In genomic region chr16:47872228-47872627, GRCh38 we compare ENCODE assay signal across 27 cellular contexts.
"Had no signal": no experiment of that assay in that cellular context is flagged by ENCODE, and none has a peak within 500 bp of the region (broad histone marks: within the 10 kb centered on the region; RNA-seq: fewer than 3 reads in every experiment).

No MANE protein-coding gene starts in this region.

- H3K9me3 Mint-ChIP-seq: activated CD4-positive, alpha-beta T cell treated with anti-CD3 and anti-CD28 coated beads, Interleukin-2, amount 10 ng/mL, durations not matched to agents 7 days and 5 days had no signal

- H3K36me3 Mint-ChIP-seq: activated CD4-positive, alpha-beta memory T cell treated with anti-CD3 and anti-CD28 coated beads for 36 hours; activated naive CD4-positive, alpha-beta T cell treated with anti-CD3 and anti-CD28 coated beads, Interleukin-2, amount 10 ng/mL, durations not matched to agents 7 days and 5 days; activated naive CD8-positive, alpha-beta T cell treated with anti-CD3 and anti-CD28 coated beads for 36 hours had no signal

- H3K27ac ChIP-seq: brain microvascular endothelial cell, RWPE1, VCaP had no signal

- DNase-seq: activated CD4-positive, alpha-beta memory T cell treated with anti-CD3 and anti-CD28 coated beads for 36 hours; activated CD4-positive, alpha-beta T cell treated with anti-CD3 and anti-CD28 coated beads, Interleukin-2, amount 10 ng/mL, durations not matched to agents 7 days and 5 days; activated CD4-positive, CD25-positive, alpha-beta regulatory T cell; activated CD8-positive, alpha-beta memory T cell treated with anti-CD3 and anti-CD28 coated beads, Interleukin-2, amount 50 U/mL, for 4 hours; activated gamma-delta T cell treated with Interleukin-2 at 50 U/mL for 16 hours; activated naive CD4-positive, alpha-beta T cell treated with anti-CD3 and anti-CD28 coated beads, Interleukin-2, amount 10 ng/mL, durations not matched to agents 7 days and 5 days; activated naive CD8-positive, alpha-beta T cell treated with anti-CD3 and anti-CD28 coated beads for 36 hours; activated T-cell treated with anti-CD3 and anti-CD28 coated beads, Interleukin-2, amount 50 U/mL, for 72 hours; brain microvascular endothelial cell; cerebellar nuclear complex; IMR-90; Kasumi-1; KBM-7; NCI-H1048; NCI-H1417; NCI-H1930; NCI-H2171; NCI-H2227 treated with DMSO at 0.1 percent for 48 hours; NCI-H526; NCI-H82; OCI-M1; SHP77; T-helper 1 cell had no signal

- H3K27me3 ChIP-seq: brain microvascular endothelial cell had no signal

- ATAC-seq: activated T-cell treated with anti-CD3 and anti-CD28 coated beads, Interleukin-2, amount 50 U/mL, for 72 hours; Panc1 had no signal

- H3K27me3 Mint-ChIP-seq: activated CD4-positive, alpha-beta memory T cell treated with anti-CD3 and anti-CD28 coated beads for 36 hours; activated CD4-positive, alpha-beta T cell treated with anti-CD3 and anti-CD28 coated beads, Interleukin-2, amount 10 ng/mL, durations not matched to agents 7 days and 5 days; activated naive CD4-positive, alpha-beta T cell treated with anti-CD3 and anti-CD28 coated beads, Interleukin-2, amount 10 ng/mL, durations not matched to agents 7 days and 5 days; activated naive CD8-positive, alpha-beta T cell treated with anti-CD3 and anti-CD28 coated beads for 36 hours had no signal

- H3K27ac Mint-ChIP-seq: activated CD4-positive, alpha-beta memory T cell treated with anti-CD3 and anti-CD28 coated beads for 36 hours; activated CD4-positive, alpha-beta T cell treated with anti-CD3 and anti-CD28 coated beads, Interleukin-2, amount 10 ng/mL, durations not matched to agents 7 days and 5 days; activated naive CD4-positive, alpha-beta T cell treated with anti-CD3 and anti-CD28 coated beads, Interleukin-2, amount 10 ng/mL, durations not matched to agents 7 days and 5 days; activated naive CD8-positive, alpha-beta T cell treated with anti-CD3 and anti-CD28 coated beads for 36 hours; activated T-cell treated with anti-CD3 and anti-CD28 coated beads, Interleukin-2, amount 50 U/mL, for 72 hours; activated T-helper 2 cell treated with anti-CD3 and anti-CD28 coated beads, Interferon-gamma antibody, Interleukin-2, Interleukin-4, amounts not matched to agents 10 μg/mL and 5 μg/mL and 100 μg/mL, durations not matched to agents 14 hours and 24 hours and 36 hours had no signal

- H3K4me1 Mint-ChIP-seq: activated CD4-positive, alpha-beta T cell treated with anti-CD3 and anti-CD28 coated beads, Interleukin-2, amount 10 ng/mL, durations not matched to agents 7 days and 5 days; activated naive CD4-positive, alpha-beta T cell treated with anti-CD3 and anti-CD28 coated beads, Interleukin-2, amount 10 ng/mL, durations not matched to agents 7 days and 5 days; activated naive CD8-positive, alpha-beta T cell treated with anti-CD3 and anti-CD28 coated beads for 36 hours had no signal

- H3K4me3 Mint-ChIP-seq: activated CD4-positive, alpha-beta memory T cell treated with anti-CD3 and anti-CD28 coated beads for 36 hours; activated CD4-positive, alpha-beta T cell treated with anti-CD3 and anti-CD28 coated beads, Interleukin-2, amount 10 ng/mL, durations not matched to agents 7 days and 5 days; activated naive CD4-positive, alpha-beta T cell treated with anti-CD3 and anti-CD28 coated beads, Interleukin-2, amount 10 ng/mL, durations not matched to agents 7 days and 5 days; activated naive CD8-positive, alpha-beta T cell treated with anti-CD3 and anti-CD28 coated beads for 36 hours; activated T-cell treated with anti-CD3 and anti-CD28 coated beads, Interleukin-2, amount 50 U/mL, for 72 hours had no signal
